Comparison of ENCODE assay signal across 1 cellular context in genomic region chr19:51016798-51017683, GRCh38.
TF ChIP-seq lines count a peak whose summit lies in the region.

No MANE protein-coding gene starts in this region.

TF ChIP-seq in HEK293, 187 proteins besides CTCF, POLR2A, EP300 and RAD21 (continued from another document and continues in another):
- TF ChIP-seq BCL6B (tag by site-specific recombination; IDR thresholded peaks at IDR 0.05), result 0 out of 2 replicates have a peak, but pooled peaks have one; percentile 17
- TF ChIP-seq ZNF776 (tag by site-specific recombination; IDR thresholded peaks at IDR 0.05; ENCODE audit: borderline replicate concordance), result no peak
- TF ChIP-seq EGR2 (tag by site-specific recombination; IDR thresholded peaks at IDR 0.05; ENCODE audit: low read depth), result peak; percentile 90
- no peak for TF ChIP-seq ZNF169 (tag by site-specific recombination; IDR thresholded peaks at IDR 0.05)
- TF ChIP-seq ZNF514 (tag by site-specific recombination; IDR thresholded peaks at IDR 0.05), result no peak
- 0 out of 2 replicates have a peak, but pooled peaks have one; percentile 33 for TF ChIP-seq ZNF707 (tag by site-specific recombination; IDR thresholded peaks at IDR 0.05)
- TF ChIP-seq ZNF311 (tag by site-specific recombination; IDR thresholded peaks at IDR 0.05; ENCODE audit: borderline replicate concordance), result no peak
- peak; percentile 62 for TF ChIP-seq PRDM4 (tag by site-specific recombination; IDR thresholded peaks at IDR 0.05)
- TF ChIP-seq REPIN1 (tag by site-specific recombination; IDR thresholded peaks at IDR 0.05; ENCODE audit: low read depth), result peak; percentile 71; the same call in 1 of the 2 replicates
- peak; percentile 78; the same call in 1 of the 2 replicates for TF ChIP-seq PRDM1 (tag by site-specific recombination; IDR thresholded peaks at IDR 0.05)
- no peak; the same call in 1 of the 2 replicates for TF ChIP-seq ZNF362 (tag by site-specific recombination; IDR thresholded peaks at IDR 0.05)
- peak; percentile 45; the same call in 1 of the 2 replicates for TF ChIP-seq ZNF660 (tag by site-specific recombination; IDR thresholded peaks at IDR 0.05)
- peak; percentile 66; the same call in 1 of the 2 replicates for TF ChIP-seq ZFP37 (tag by site-specific recombination; IDR thresholded peaks at IDR 0.05)
- TF ChIP-seq ZNF394 (tag by site-specific recombination; IDR thresholded peaks at IDR 0.05; ENCODE audit: borderline replicate concordance), result peak; percentile 12; the same call in 1 of the 2 replicates
- TF ChIP-seq ZNF561 (tag by site-specific recombination; IDR thresholded peaks at IDR 0.05; ENCODE audit: borderline replicate concordance), result 0 out of 2 replicates have a peak, but pooled peaks have one; percentile 82
- peak; percentile 44 for TF ChIP-seq ZNF654 (tag by site-specific recombination; IDR thresholded peaks at IDR 0.05; ENCODE audit: low read depth)
- TF ChIP-seq IKZF3 (tag by site-specific recombination; IDR thresholded peaks at IDR 0.05), result peak; percentile 71
- TF ChIP-seq ZNF132 (tag by site-specific recombination; IDR thresholded peaks at IDR 0.05; ENCODE audit: borderline replicate concordance), result no peak
- TF ChIP-seq ZNF596 (tag by site-specific recombination; IDR thresholded peaks at IDR 0.05), result 0 out of 2 replicates have a peak, but pooled peaks have one; percentile 14
- peak; percentile 92 for TF ChIP-seq SP3 (tag by site-specific recombination; IDR thresholded peaks at IDR 0.05)
- TF ChIP-seq ZNF692 (tag by site-specific recombination; IDR thresholded peaks at IDR 0.05), result peak; percentile 58
- no peak for TF ChIP-seq ZNF558 (tag by site-specific recombination; IDR thresholded peaks at IDR 0.05)
- peak; percentile 4; the same call in 1 of the 2 replicates for TF ChIP-seq ZNF112 (tag by site-specific recombination; IDR thresholded peaks at IDR 0.05)
- peak; percentile 92 for TF ChIP-seq ZBTB26 (tag by site-specific recombination; optimal IDR thresholded peaks at IDR 0.05)
- peak; percentile 96 for TF ChIP-seq ZNF777 (tag by site-specific recombination; IDR thresholded peaks at IDR 0.05; ENCODE audit: borderline replicate concordance)
- TF ChIP-seq PRDM10 (tag by site-specific recombination; IDR thresholded peaks at IDR 0.05), result peak; percentile 69
- TF ChIP-seq ZNF76 (tag by site-specific recombination; IDR thresholded peaks at IDR 0.05; ENCODE audit: borderline replicate concordance, low read depth), result peak; percentile 94
- TF ChIP-seq ZNF580 (tag by site-specific recombination; IDR thresholded peaks at IDR 0.05), result peak; percentile 30; the same call in 1 of the 2 replicates
- TF ChIP-seq ZNF239 (tag by site-specific recombination; IDR thresholded peaks at IDR 0.05), result no peak
- TF ChIP-seq ZBTB6 (tag by site-specific recombination; IDR thresholded peaks at IDR 0.05), result 0 out of 2 replicates have a peak, but pooled peaks have one; percentile 18
- 0 out of 2 replicates have a peak, but pooled peaks have one; percentile 22 for TF ChIP-seq ZNF843 (tag by site-specific recombination; IDR thresholded peaks at IDR 0.05)
- 0 out of 2 replicates have a peak, but pooled peaks have one; percentile 32 for TF ChIP-seq ZNF391 (tag by site-specific recombination; IDR thresholded peaks at IDR 0.05; ENCODE audit: borderline replicate concordance, low read depth)
- peak; percentile 98 for TF ChIP-seq GLIS1 (tag by site-specific recombination; IDR thresholded peaks at IDR 0.05)
- TF ChIP-seq ZEB2 (tag by site-specific recombination; IDR thresholded peaks at IDR 0.05), result peak; percentile 39; the same call in 1 of the 2 replicates
- TF ChIP-seq ZNF223 (tag by site-specific recombination; IDR thresholded peaks at IDR 0.05), result no peak
- no peak; the same call in 1 of the 2 replicates for TF ChIP-seq SCRT2 (tag by site-specific recombination; IDR thresholded peaks at IDR 0.05)
- no peak for TF ChIP-seq ZNF175 (tag by site-specific recombination; IDR thresholded peaks at IDR 0.05)
- TF ChIP-seq ZFP3 (tag by site-specific recombination; IDR thresholded peaks at IDR 0.05; ENCODE audit: low read depth), result no peak
- TF ChIP-seq ZSCAN16 (tag by site-specific recombination; IDR thresholded peaks at IDR 0.05), result no peak
- TF ChIP-seq ZBTB20 (tag by site-specific recombination; IDR thresholded peaks at IDR 0.05), result peak; percentile 70
- TF ChIP-seq SETDB1 (IDR thresholded peaks at IDR 0.05; ENCODE audit: insufficient read length, low read length), result no peak
- TF ChIP-seq KLF7 (tag by site-specific recombination; IDR thresholded peaks at IDR 0.05; ENCODE audit: borderline replicate concordance), result peak; percentile 45; the same call in 1 of the 2 replicates
- TF ChIP-seq ZFP69B (tag by site-specific recombination; IDR thresholded peaks at IDR 0.05), result peak; percentile 36; the same call in 1 of the 2 replicates
- peak; percentile 73 for TF ChIP-seq SP2 (tag by site-specific recombination; IDR thresholded peaks at IDR 0.05)
- TF ChIP-seq ZBTB10 (tag by site-specific recombination; IDR thresholded peaks at IDR 0.05), result peak; percentile 74
- peak; percentile 61; the same call in 1 of the 2 replicates for TF ChIP-seq KLF17 (tag by site-specific recombination; IDR thresholded peaks at IDR 0.05)
